21 cellular contexts compared by ENCODE assay signal in the genomic region with DNA sequence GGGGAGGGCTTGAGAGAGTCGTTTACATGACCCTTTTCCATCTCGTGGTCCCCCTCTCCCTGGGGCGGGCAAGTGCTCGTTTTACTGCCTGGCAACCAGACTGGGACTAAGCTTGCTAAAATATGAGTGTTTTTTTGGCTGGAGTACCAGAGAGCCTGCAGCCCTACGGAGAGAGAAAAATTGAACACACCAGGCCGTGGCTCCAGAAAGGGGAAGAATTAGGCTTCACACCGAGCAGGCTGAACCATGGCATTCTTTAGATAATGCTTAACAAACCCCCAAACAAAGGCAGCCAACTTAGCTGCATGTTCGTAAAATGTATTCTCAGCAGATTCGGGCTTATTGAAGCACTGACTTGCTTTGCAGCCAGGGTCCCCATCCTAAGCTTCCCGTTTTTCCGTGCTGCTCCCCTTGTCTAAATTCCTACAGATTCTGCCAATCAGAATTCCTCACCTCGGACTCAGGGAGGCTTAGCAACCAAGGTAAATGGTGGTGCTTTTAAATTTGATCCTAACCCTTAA.
"Had no signal": no experiment of that assay in that cellular context is flagged by ENCODE, and none has a peak within 500 bp of the region (broad histone marks: within the 10 kb centered on the region; RNA-seq: fewer than 3 reads in every experiment).

No MANE protein-coding gene starts in this region.

- H3K27me3 ChIP-seq: right lobe of liver had no signal

- H3K27ac ChIP-seq: coronary artery, dorsolateral prefrontal cortex, left lung, lower lobe of right lung, right lobe of liver, tibial nerve had no signal

- H3K36me3 ChIP-seq: left lung, lower lobe of right lung, right lobe of liver, tibial nerve had no signal

- H3K4me1 ChIP-seq: left lung, lower lobe of right lung, tibial nerve had no signal

- H3K27ac Mint-ChIP-seq: activated naive CD8-positive, alpha-beta T cell; activated T-cell treated with anti-CD3 and anti-CD28 coated beads, Interleukin-2, amount 50 U/mL, for 72 hours; naive thymus-derived CD8-positive, alpha-beta T cell; progenitor cell of endocrine pancreas had no signal

- ATAC-seq: activated T-cell treated with anti-CD3 and anti-CD28 coated beads, Interleukin-2, amount 50 U/mL, for 72 hours; esophagus mucosa; left lung; lower lobe of right lung; naive thymus-derived CD8-positive, alpha-beta T cell; right lobe of liver had no signal

- DNase-seq: activated CD4-positive, alpha-beta T cell treated with anti-CD3 and anti-CD28 coated beads for 4 hours; activated CD4-positive, alpha-beta T cell treated with anti-CD3 and anti-CD28 coated beads, Interleukin-2, amount 50 U/mL, for 4 hours; activated naive CD4-positive, alpha-beta T cell treated with Interleukin-2 at 50 U/mL for 16 hours; activated T-cell treated with anti-CD3 and anti-CD28 coated beads for 4 hours; activated T-cell treated with anti-CD3 and anti-CD28 coated beads, Interleukin-2, amount 50 U/mL, for 72 hours; cerebellar nuclear complex; dorsolateral prefrontal cortex; foreskin fibroblast; hippocampal formation; left lung; lower lobe of right lung; mesenchymal stem cell; naive thymus-derived CD8-positive, alpha-beta T cell; right lobe of liver; stimulated activated CD4-positive, alpha-beta T cell treated with anti-CD3 and anti-CD28 coated beads, Interleukin-2, amount 100 ng/mL, for 48 hours; stimulated activated naive CD4-positive, alpha-beta T cell treated with Interleukin-2 at 50 U/mL for 16 hours had no signal

- H3K36me3 Mint-ChIP-seq: activated naive CD8-positive, alpha-beta T cell; naive thymus-derived CD8-positive, alpha-beta T cell had no signal

- H3K4me3 Mint-ChIP-seq: activated naive CD8-positive, alpha-beta T cell; activated T-cell treated with anti-CD3 and anti-CD28 coated beads, Interleukin-2, amount 50 U/mL, for 72 hours; naive thymus-derived CD8-positive, alpha-beta T cell had no signal

- H3K9me3 ChIP-seq: left lung, lower lobe of right lung, right lobe of liver, tibial nerve had no signal

- H3K9me3 Mint-ChIP-seq: activated T-cell treated with anti-CD3 and anti-CD28 coated beads, Interleukin-2, amount 50 U/mL, for 72 hours had no signal

- H3K4me3 ChIP-seq: coronary artery, dorsolateral prefrontal cortex, left lung, lower lobe of right lung, right lobe of liver, tibial nerve had no signal
